29 cellular contexts compared by ENCODE assay signal in genomic region chrX:46567388-46567787, GRCh38.
"Had no signal": no experiment of that assay in that cellular context is flagged by ENCODE, and none has a peak within 500 bp of the region (broad histone marks: within the 10 kb centered on the region; RNA-seq: fewer than 3 reads in every experiment).

No MANE protein-coding gene starts in this region.

- H3K36me3 ChIP-seq: adrenal gland, ascending aorta, breast epithelium, cardiac muscle cell, colonic mucosa, heart left ventricle had no signal

- H3K27me3 ChIP-seq: ascending aorta, cardiac muscle cell, colonic mucosa, heart left ventricle had no signal

- ATAC-seq: activated CD4-positive, alpha-beta T cell treated with anti-CD3 and anti-CD28 coated beads for 36 hours; activated CD8-positive, alpha-beta memory T cell treated with anti-CD3 and anti-CD28 coated beads, Interleukin-2, amount 10 ng/mL, durations not matched to agents 7 days and 5 days; activated CD8-positive, alpha-beta T cell treated with anti-CD3 and anti-CD28 coated beads, Interleukin-2, amount 10 ng/mL, durations not matched to agents 7 days and 5 days; activated naive CD8-positive, alpha-beta T cell treated with anti-CD3 and anti-CD28 coated beads, Interleukin-2, amount 50 U/mL, for 24 hours had no signal

- H3K27ac ChIP-seq: adrenal gland, ascending aorta, breast epithelium, cardiac muscle cell, colonic mucosa, heart left ventricle had no signal

- DNase-seq: activated CD4-positive, alpha-beta memory T cell treated with anti-CD3 and anti-CD28 coated beads for 36 hours; activated CD4-positive, alpha-beta T cell treated with anti-CD3 and anti-CD28 coated beads for 36 hours; activated CD4-positive, alpha-beta T cell treated with anti-CD3 and anti-CD28 coated beads, Interleukin-2, amount 10 ng/mL, durations not matched to agents 24 days and 14 days; activated CD4-positive, CD25-positive, alpha-beta regulatory T cell; activated CD4-positive, CD25-positive, alpha-beta regulatory T cell treated with anti-CD3 and anti-CD28 coated beads, Interleukin-2, amount 50 U/mL, for 72 hours; activated CD8-positive, alpha-beta memory T cell treated with anti-CD3 and anti-CD28 coated beads, Interleukin-2, amount 10 ng/mL, durations not matched to agents 7 days and 5 days; activated CD8-positive, alpha-beta memory T cell treated with anti-CD3 and anti-CD28 coated beads, Interleukin-2, amount 50 U/mL, for 4 hours; activated CD8-positive, alpha-beta T cell treated with anti-CD3 and anti-CD28 coated beads, Interleukin-2, amount 10 ng/mL, durations not matched to agents 7 days and 5 days; activated effector memory CD4-positive, alpha-beta T cell treated with anti-CD3 and anti-CD28 coated beads, Interleukin-2, amount 50 U/mL, for 16 hours; activated naive CD4-positive, alpha-beta T cell treated with anti-CD3 and anti-CD28 coated beads for 36 hours; activated naive CD8-positive, alpha-beta T cell treated with anti-CD3 and anti-CD28 coated beads for 36 hours; activated naive CD8-positive, alpha-beta T cell treated with anti-CD3 and anti-CD28 coated beads, Interleukin-2, amount 50 U/mL, for 24 hours; activated T-cell treated with anti-CD3 and anti-CD28 coated beads, Interleukin-2, amount 50 U/mL, for 1 hour; activated T-cell treated with anti-CD3 and anti-CD28 coated beads, Interleukin-2, amount 50 U/mL, for 48 hours; adrenal gland; amygdala; central memory CD4-positive, alpha-beta T cell; cerebellar nuclear complex; effector CD8-positive, alpha-beta T cell; foreskin fibroblast; glutamatergic neuron; heart left ventricle; T-helper 2 cell had no signal

- H3K4me3 ChIP-seq: adrenal gland, ascending aorta, breast epithelium, cardiac muscle cell, colonic mucosa, heart left ventricle had no signal

- H3K9me3 ChIP-seq: adrenal gland, ascending aorta, breast epithelium, colonic mucosa, heart left ventricle had no signal

- H3K4me1 ChIP-seq: adrenal gland, ascending aorta, breast epithelium, colonic mucosa had no signal

- FAIRE-seq: endometrium, frontal cortex had no signal
